In genomic region chr7:2016761-2017482, GRCh38 we compare ENCODE assay signal across 17 cellular contexts.
DNase-seq lines count a peak whose midpoint lies in the region; ATAC-seq and TF ChIP-seq lines count a peak whose summit lies in the region.
"Had no signal": no experiment of that assay in that cellular context is flagged by ENCODE, and none has a peak within 500 bp of the region (broad histone marks: within the 10 kb centered on the region; RNA-seq: fewer than 3 reads in every experiment).

No MANE protein-coding gene starts in this region.

- H3K27ac Mint-ChIP-seq in naive thymus-derived CD8-positive, alpha-beta T cell = peak overlapping the region in 6 of 10 donors; percentile 25 to 71 (median 51)
- H3K27ac Mint-ChIP-seq: T-helper 17 cell had no signal

- no peaks in the 10 kb centered on the region for H3K27me3 Mint-ChIP-seq in naive thymus-derived CD8-positive, alpha-beta T cell
- H3K27me3 Mint-ChIP-seq: T-helper 17 cell had no signal

- POLR2A ChIA-PET in naive thymus-derived CD8-positive, alpha-beta T cell (lab: Charles Lee) = no interaction called here

- H3K4me3 Mint-ChIP-seq in naive thymus-derived CD8-positive, alpha-beta T cell = peak overlapping the region in 1 of 10 donors; percentile 24
- H3K4me3 Mint-ChIP-seq: T-helper 17 cell had no signal

- H3K27ac ChIP-seq in RWPE2 (ENCODE audit: poor library complexity, severe bottlenecking) (no peak overlapping the region), aorta (ENCODE audit: low read depth in 1 of 2, low read length in 2 of 2) (no peak overlapping the region), esophagus squamous epithelium (no peak overlapping the region)
- H3K27ac ChIP-seq: parathyroid adenoma, uterus had no signal

- intact Hi-C loops in aorta (cut with DNase I) (no loop called here), esophagus squamous epithelium (cut with DNase I) (no loop called here)

- no peaks in the 10 kb centered on the region for H3K9me3 ChIP-seq in RWPE2 (ENCODE audit: severe bottlenecking)
- no peaks in the 10 kb centered on the region for H3K9me3 ChIP-seq in aorta (ENCODE audit: control insufficient read depth, low read length)
- H3K9me3 ChIP-seq in esophagus squamous epithelium = no peaks in the 10 kb centered on the region
- H3K9me3 ChIP-seq: uterus had no signal

- H3K4me1 ChIP-seq in RWPE2 (ENCODE audit: insufficient read depth, poor library complexity, severe bottlenecking) = peaks cover 5% of the 10 kb centered on the region
- no peaks in the 10 kb centered on the region for H3K4me1 ChIP-seq in aorta (ENCODE audit: control insufficient read depth in 1 of 2, insufficient read depth in 2 of 2, low read length in 2 of 2)
- peaks cover 12 to 27% (median 20%) of the 10 kb centered on the region in 3 donors for H3K4me1 ChIP-seq in esophagus squamous epithelium
- H3K4me1 ChIP-seq: parathyroid adenoma, uterus had no signal

- H3K36me3 Mint-ChIP-seq in naive thymus-derived CD8-positive, alpha-beta T cell = peaks cover 0 to 11% (median 8%) of the 10 kb centered on the region in 3 donors

- no peak for ATAC-seq in RWPE2 (ENCODE audit: low read depth)
- ATAC-seq in naive thymus-derived CD8-positive, alpha-beta T cell = no peak
- ATAC-seq in aorta (ENCODE audit: low FRiP score) = no peak
- ATAC-seq: T-helper 17 cell had no signal

- TF ChIP-seq POLR2A in esophagus squamous epithelium (IDR thresholded peaks at IDR 0.05) = no peak

- WGBS in aorta, 2 donors = 93% methylated on average over 29 of the region's 29 CpGs
- WGBS in esophagus squamous epithelium, 2 donors = 88 to 91% methylated on average over 24 to 29 of the region's 29 CpGs

- H3K36me3 ChIP-seq in RWPE2 (ENCODE audit: low read depth) (no peaks in the 10 kb centered on the region), aorta (ENCODE audit: control insufficient read depth in 1 of 2, insufficient read depth in 2 of 2, low read length in 1 of 2) (no peaks in the 10 kb centered on the region), esophagus squamous epithelium (peaks cover 0 to 14% (median 0%) of the 10 kb centered on the region in 3 donors)
- H3K36me3 ChIP-seq: uterus had no signal

- peak; percentile 0 for DNase-seq in stimulated activated CD4-positive, alpha-beta T cell treated with anti-CD3 and anti-CD28 coated beads, Interleukin-4, amount 100 ng/mL, for 1 hour
- no peak for DNase-seq in stimulated activated CD4-positive, alpha-beta T cell treated with anti-CD3 and anti-CD28 coated beads, Interleukin-2, amount 100 ng/mL, for 48 hours
- DNase-seq in RWPE2 (ENCODE audit: low spot score) (peak; percentile 38), aorta (peak; percentile 37 to 64), NCI-H446 (lab: John Stamatoyannopoulos, UW) (no peak), SW 1271 (lab: John Stamatoyannopoulos, UW) (no peak), esophagus squamous epithelium (lab: John Stamatoyannopoulos, UW) (no peak)
- DNase-seq in naive thymus-derived CD8-positive, alpha-beta T cell = peak in 1 of 10 donors; percentile 0
- DNase-seq: activated CD4-positive, alpha-beta T cell treated with anti-CD3 and anti-CD28 coated beads for 4 hours; activated T-cell treated with anti-CD3 and anti-CD28 coated beads, Interleukin-2, amount 50 U/mL, for 48 hours; mammary epithelial cell; MV-4-11; stimulated activated CD8-positive, alpha-beta memory T cell treated with anti-CD3 and anti-CD28 coated beads, Interleukin-4, amount 100 ng/mL, for 48 hours; uterus had no signal

- no peaks in the 10 kb centered on the region for H3K9me3 Mint-ChIP-seq in naive thymus-derived CD8-positive, alpha-beta T cell

- TF ChIP-seq CTCF in RWPE2 (IDR thresholded peaks at IDR 0.05; ENCODE audit: poor library complexity, severe bottlenecking) (no peak), esophagus squamous epithelium (IDR thresholded peaks at IDR 0.05) (no peak)

- H3K4me3 ChIP-seq in RWPE2 (ENCODE audit: severe bottlenecking) (no peak overlapping the region), aorta (ENCODE audit: low read length in 2 of 2) (no peak overlapping the region), esophagus squamous epithelium (no peak overlapping the region)
- H3K4me3 ChIP-seq: dorsolateral prefrontal cortex, uterus had no signal

- peaks cover 18 to 47% (median 37%) of the 10 kb centered on the region in 4 donors for H3K4me1 Mint-ChIP-seq in naive thymus-derived CD8-positive, alpha-beta T cell

- H3K27me3 ChIP-seq in RWPE2 (ENCODE audit: insufficient read depth, poor library complexity, severe bottlenecking) (no peaks in the 10 kb centered on the region), aorta (ENCODE audit: control insufficient read depth in 1 of 2, insufficient read depth in 2 of 2, low read length in 1 of 2) (no peaks in the 10 kb centered on the region), esophagus squamous epithelium (no peaks in the 10 kb centered on the region)
- H3K27me3 ChIP-seq: dorsolateral prefrontal cortex, uterus had no signal

Comparison
In these comparisons a context has a peak if more than half of its experiments do, and no peak if none do; other contexts are left out.
1. DNase-seq: peak in stimulated activated CD4-positive, alpha-beta T cell treated with anti-CD3 and anti-CD28 coated beads, Interleukin-4, amount 100 ng/mL, for 1 hour (single experiment), RWPE2 (single experiment) and aorta (2 of 2); none in stimulated activated CD4-positive, alpha-beta T cell treated with anti-CD3 and anti-CD28 coated beads, Interleukin-2, amount 100 ng/mL, for 48 hours (0 of 2), NCI-H446 (0 of 2), SW 1271 (0 of 2) and esophagus squamous epithelium (single experiment).